ENCODE assay signal across 9 cellular contexts in the genomic region with DNA sequence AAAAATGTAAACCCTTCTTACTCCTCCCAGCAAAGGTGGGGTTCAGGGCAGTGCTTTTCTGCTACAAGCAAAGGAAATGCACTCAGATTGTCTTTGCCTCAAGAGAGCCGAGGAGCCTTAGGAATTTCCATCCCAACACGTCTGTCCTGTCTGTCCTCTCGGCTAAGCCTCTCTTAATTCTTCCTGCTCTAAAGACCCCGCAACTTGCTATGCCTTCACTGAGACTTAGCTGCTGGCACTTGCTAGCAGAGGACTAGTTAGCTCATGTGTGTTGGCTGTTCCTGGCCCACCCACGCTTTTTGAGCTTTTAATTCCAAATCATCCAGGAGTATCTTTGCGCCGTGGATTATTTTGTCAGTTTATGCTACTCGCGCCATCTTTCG. TPM values are rescaled to one million over a fixed set of nuclear protein-coding genes. Genes with fewer than 3 reads are reported as not detected.
DNase-seq lines count a peak whose midpoint lies in the region; ATAC-seq and TF ChIP-seq lines count a peak whose summit lies in the region.
"Had no signal": no experiment of that assay in that cellular context is flagged by ENCODE, and none has a peak within 500 bp of the region (broad histone marks: within the 10 kb centered on the region; RNA-seq: fewer than 3 reads in every experiment).

No MANE protein-coding gene starts in this region.

- peaks cover 9 to 20% (median 12%) of the 10 kb centered on the region in 3 donors for H3K27me3 Mint-ChIP-seq in CD14-positive monocyte (ENCODE audit: low read depth in 3 of 3)
- peaks cover 7% of the 10 kb centered on the region for H3K27me3 Mint-ChIP-seq in central memory CD8-positive, alpha-beta T cell
- peaks cover 4 to 9% (median 7%) of the 10 kb centered on the region in 5 donors for H3K27me3 Mint-ChIP-seq in naive thymus-derived CD8-positive, alpha-beta T cell

- peaks cover 45% of the 10 kb centered on the region for H3K4me1 Mint-ChIP-seq in CD14-positive monocyte
- peaks cover 56% of the 10 kb centered on the region for H3K4me1 Mint-ChIP-seq in central memory CD8-positive, alpha-beta T cell
- peaks cover 37 to 72% (median 62%) of the 10 kb centered on the region in 4 donors for H3K4me1 Mint-ChIP-seq in naive thymus-derived CD8-positive, alpha-beta T cell

- H3K36me3 Mint-ChIP-seq in CD14-positive monocyte, result peaks cover 37 to 48% of the 10 kb centered on the region in 2 donors
- peaks cover 45% of the 10 kb centered on the region for H3K36me3 Mint-ChIP-seq in central memory CD8-positive, alpha-beta T cell (ENCODE audit: insufficient read depth)
- peaks cover 6 to 46% (median 7%) of the 10 kb centered on the region in 3 donors for H3K36me3 Mint-ChIP-seq in naive thymus-derived CD8-positive, alpha-beta T cell

- intact Hi-C loops in CD14-positive monocyte (cut with micrococcal nuclease), result loop anchor here (5.0 kb wide), 3 partner anchors 181 to 571 kb away; partner anchors contain the start of gene HPS6 (in 1 of the 2)

- DNase-seq in CD14-positive monocyte (ENCODE audit: low spot score), result no peak
- DNase-seq in LHCN-M2 (ENCODE audit: low read depth), result peak; percentile 13
- DNase-seq in central memory CD8-positive, alpha-beta T cell (ENCODE audit: low spot score in 2 of 2), result no peak
- DNase-seq in naive thymus-derived CD8-positive, alpha-beta T cell, result no peak

- ATAC-seq in central memory CD8-positive, alpha-beta T cell (replicated peaks; ENCODE audit: extremely low read depth, poor library complexity, severe bottlenecking), result no peak
- no peak for ATAC-seq in naive thymus-derived CD8-positive, alpha-beta T cell
- ATAC-seq in GM21381 (IDR thresholded peaks at IDR 0.05; ENCODE audit: unreplicated experiment), result no peak
- ATAC-seq in HG02571 (IDR thresholded peaks at IDR 0.05; ENCODE audit: unreplicated experiment), result no peak
- no peak for ATAC-seq in HG03354 (IDR thresholded peaks at IDR 0.05; ENCODE audit: poor library complexity, severe bottlenecking, unreplicated experiment)
- ATAC-seq in GM18498 (IDR thresholded peaks at IDR 0.05; ENCODE audit: unreplicated experiment), result no peak

- peaks cover 0 to 5% (median 4%) of the 10 kb centered on the region in 7 donors for H3K9me3 Mint-ChIP-seq in CD14-positive monocyte
- H3K9me3 Mint-ChIP-seq in central memory CD8-positive, alpha-beta T cell, result no peaks in the 10 kb centered on the region
- no peaks in the 10 kb centered on the region for H3K9me3 Mint-ChIP-seq in naive thymus-derived CD8-positive, alpha-beta T cell

- POLR2A ChIA-PET in naive thymus-derived CD8-positive, alpha-beta T cell (lab: Charles Lee), result interaction anchor here (0.6 to 5.3 kb wide), 8 partner anchors 10 to 338 kb away, joined by 3 to 29 read pairs (median 4); partner anchors contain the start of genes FBXW4 and OGA

- no peak for TF ChIP-seq CTCF in CD14-positive monocyte (IDR thresholded peaks at IDR 0.05)

- H3K27ac Mint-ChIP-seq in CD14-positive monocyte, result peak overlapping the region in 4 of 7 donors; percentile 47 to 92 (median 66)
- H3K27ac Mint-ChIP-seq in central memory CD8-positive, alpha-beta T cell (ENCODE audit: low read depth), result peak overlapping the region; percentile 96
- H3K27ac Mint-ChIP-seq in naive thymus-derived CD8-positive, alpha-beta T cell, result peak overlapping the region; percentile 90 to 99 (median 97)

- H3K4me3 Mint-ChIP-seq in CD14-positive monocyte, result peak overlapping the region; percentile 99
- peak overlapping the region; percentile 99 for H3K4me3 Mint-ChIP-seq in central memory CD8-positive, alpha-beta T cell
- H3K4me3 Mint-ChIP-seq in naive thymus-derived CD8-positive, alpha-beta T cell, result peak overlapping the region; percentile 94 to 100 (median 100)

RNA-seq across cellular contexts. Expression of gene NPM3, which starts 0.5 kb away (rescaled TPM):
- polyA plus RNA-seq in CD14-positive monocyte, result 1 to 10 TPM; 1.2 to 3.8 TPM
- total RNA-seq in LHCN-M2 (2014; rRNA removed), result 117 and 123 TPM in 2 replicates
- polyA plus RNA-seq in LHCN-M2 (2012), result 64.3 TPM
- 10 to 100 TPM; 17.1 to 19.1 TPM for total RNA-seq in naive thymus-derived CD8-positive, alpha-beta T cell
- 10 to 100 TPM; 14.6 to 19.3 (median 18.9) TPM for polyA plus RNA-seq in naive thymus-derived CD8-positive, alpha-beta T cell

RNA-seq across cellular contexts. Expression of gene FGF8, which starts 7.8 kb away (rescaled TPM):
- polyA plus RNA-seq in CD14-positive monocyte, result not detected
- not detected in 2 replicates for total RNA-seq in LHCN-M2 (2014; rRNA removed)
- polyA plus RNA-seq in LHCN-M2 (2012), result not detected
- total RNA-seq in naive thymus-derived CD8-positive, alpha-beta T cell, result not detected
- polyA plus RNA-seq in naive thymus-derived CD8-positive, alpha-beta T cell, result not detected
- total RNA-seq: ovary had no signal
- polyA plus RNA-seq: ovary had no signal

RNA-seq across cellular contexts. Expression of gene OGA, which starts 34.5 kb away (rescaled TPM):
- polyA plus RNA-seq in CD14-positive monocyte, result 10 to 100 TPM in 1 of 2 donors, 1 to 10 TPM in 1; 6.9 to 15.3 TPM
- total RNA-seq in LHCN-M2 (2014; rRNA removed), result 50.3 and 55.3 TPM in 2 replicates
- polyA plus RNA-seq in LHCN-M2 (2012), result 31.8 TPM
- total RNA-seq in naive thymus-derived CD8-positive, alpha-beta T cell, result 100 to 1,000 TPM; 370 to 406 TPM
- 10 to 100 TPM; 35.7 to 43.7 (median 41.9) TPM for polyA plus RNA-seq in naive thymus-derived CD8-positive, alpha-beta T cell

RNA-seq across cellular contexts. Expression of gene KCNIP2, which starts 59.9 kb away (rescaled TPM):
- under 1 TPM in 1 of 2 donors, not detected in 1; 0.48 TPM for polyA plus RNA-seq in CD14-positive monocyte
- 0.17 and 0.26 TPM in 2 replicates for total RNA-seq in LHCN-M2 (2014; rRNA removed)
- 0.38 TPM for polyA plus RNA-seq in LHCN-M2 (2012)
- total RNA-seq in naive thymus-derived CD8-positive, alpha-beta T cell, result 1 to 10 TPM; 2.0 to 2.5 TPM
- polyA plus RNA-seq in naive thymus-derived CD8-positive, alpha-beta T cell, result not detected
